8 cellular contexts compared by ENCODE assay signal in genomic region chr14:102776761-102777710, GRCh38. TPM values are rescaled to one million over a fixed set of nuclear protein-coding genes. Genes with fewer than 3 reads are reported as not detected.
DNase-seq lines count a peak whose midpoint lies in the region; ATAC-seq and TF ChIP-seq lines count a peak whose summit lies in the region.

Gene TRAF3 (plus strand): TSS chr14:102777449. CDS start chr14:102870202, 92,753 bp downstream.

- H3K4me3 ChIP-seq in GM23338 (peak within 1 kb of the TSS; percentile 85), MM.1S (ENCODE audit: low read length) (peak within 1 kb of the TSS; percentile 82)

- no peak within 1 kb of the TSS for H3K27ac Mint-ChIP-seq in GM23338
- peak within 1 kb of the TSS; percentile 95 for H3K27ac Mint-ChIP-seq in activated CD4-positive, alpha-beta T cell treated with anti-CD3 and anti-CD28 coated beads, Interleukin-2, amount 10 ng/mL, durations not matched to agents 24 days and 14 days

- H3K9me3 ChIP-seq in ES-I3 (ENCODE audit: control insufficient read depth, insufficient read depth, low read length) (no peaks in the 10 kb centered on the region), MM.1S (replicated peaks; ENCODE audit: insufficient read depth, low read length) (no peaks in the 10 kb centered on the region)

- no peak within 1 kb of the TSS for H3K27ac ChIP-seq in GM23338 (ENCODE audit: low read depth)
- peak within 1 kb of the TSS; percentile 18; the same call in 1 of the 2 replicates for H3K27ac ChIP-seq in MM.1S (ENCODE audit: low read length)
- H3K27ac ChIP-seq in cingulate gyrus (ENCODE audit: low read depth, low read length), result peak within 1 kb of the TSS; percentile 91

- H3K27me3 Mint-ChIP-seq in GM23338 (ENCODE audit: insufficient read depth, low read depth, poor library complexity), result peaks cover 23% of the 10 kb centered on the region
- no peaks in the 10 kb centered on the region for H3K27me3 Mint-ChIP-seq in activated CD4-positive, alpha-beta T cell treated with anti-CD3 and anti-CD28 coated beads, Interleukin-2, amount 10 ng/mL, durations not matched to agents 24 days and 14 days

- H3K9me2 ChIP-seq in GM23338 (ENCODE audit: insufficient read depth) (no peaks in the 10 kb centered on the region), MM.1S (replicated peaks; ENCODE audit: insufficient read depth, low read length) (no peaks in the 10 kb centered on the region)

- H3K9me3 Mint-ChIP-seq in GM23338, result no peaks in the 10 kb centered on the region; the same call in 2 of the 3 replicates
- H3K9me3 Mint-ChIP-seq in activated CD4-positive, alpha-beta T cell treated with anti-CD3 and anti-CD28 coated beads, Interleukin-2, amount 10 ng/mL, durations not matched to agents 24 days and 14 days, result no peaks in the 10 kb centered on the region

- H3K4me3 Mint-ChIP-seq in GM23338, result peak within 1 kb of the TSS; percentile 77
- peak within 1 kb of the TSS; percentile 93 for H3K4me3 Mint-ChIP-seq in activated CD4-positive, alpha-beta T cell treated with anti-CD3 and anti-CD28 coated beads, Interleukin-2, amount 10 ng/mL, durations not matched to agents 24 days and 14 days

- peaks cover 34% of the 10 kb centered on the region for H3K79me2 ChIP-seq in GM23338 (replicated peaks; ENCODE audit: insufficient read depth)
- H3K79me2 ChIP-seq in MM.1S (ENCODE audit: low read length), result peaks cover 37% of the 10 kb centered on the region

- H4K20me1 ChIP-seq in GM23338 (replicated peaks; ENCODE audit: insufficient read depth) (no peaks in the 10 kb centered on the region), MM.1S (ENCODE audit: insufficient read depth, low read length) (no peaks in the 10 kb centered on the region)

- H3K4me1 ChIP-seq in ES-I3 (ENCODE audit: insufficient read depth, low read length) (peaks cover 30% of the 10 kb centered on the region), GM23338 (ENCODE audit: insufficient read depth) (peaks cover 30% of the 10 kb centered on the region), MM.1S (ENCODE audit: low read length) (peaks cover 15% of the 10 kb centered on the region; the same call in 1 of the 2 replicates)

- peak within 1 kb of the TSS; percentile 98 for H3K4me2 ChIP-seq in GM23338
- peak within 1 kb of the TSS; percentile 79; the same call in 1 of the 2 replicates for H3K4me2 ChIP-seq in MM.1S (ENCODE audit: low read depth, low read length)

- peaks cover 16% of the 10 kb centered on the region for H3F3A ChIP-seq in GM23338 (replicated peaks; ENCODE audit: low read depth)
- no peaks in the 10 kb centered on the region; the same call in 1 of the 2 replicates for H3F3A ChIP-seq in MM.1S (ENCODE audit: insufficient read depth, low read length)

- H3K27me3 ChIP-seq in GM23338 (ENCODE audit: insufficient read depth) (peaks cover 15% of the 10 kb centered on the region), MM.1S (replicated peaks; ENCODE audit: insufficient read depth, low read length) (no peaks in the 10 kb centered on the region)

- intact Hi-C loops in activated CD4-positive, alpha-beta T cell treated with anti-CD3 and anti-CD28 coated beads, Interleukin-2, amount 10 ng/mL, durations not matched to agents 24 days and 14 days (cut with micrococcal nuclease), result loop anchor here (5.0 kb wide), 2 partner anchors 120 to 140 kb away; no protein-coding TSS in a partner anchor

- ATAC-seq in GM23338 (peak; percentile 5), left lobe of liver (peak; percentile 54)

- H3K36me3 ChIP-seq in ES-I3 (ENCODE audit: insufficient read depth, low read length) (no peaks in the 10 kb centered on the region), GM23338 (ENCODE audit: insufficient read depth) (no peaks in the 10 kb centered on the region), MM.1S (replicated peaks; ENCODE audit: insufficient read depth, low read length) (no peaks in the 10 kb centered on the region)

- H3K9ac ChIP-seq in ES-I3 (ENCODE audit: low read depth, low read length) (peak within 1 kb of the TSS; percentile 84), MM.1S (ENCODE audit: low read length) (peak within 1 kb of the TSS; percentile 62)

- TF ChIP-seq CTCF in GM23338 (conservative IDR thresholded peaks at IDR 0.05; ENCODE audit: low read depth in 2 of 2) (no peak), MM.1S (IDR thresholded peaks at IDR 0.05; ENCODE audit: low read length) (no peak)

- peak; percentile 65 for DNase-seq in GM23338 (ENCODE audit: low spot score)
- peak; percentile 70 for DNase-seq in MM.1S
- DNase-seq in activated CD4-positive, alpha-beta T cell treated with anti-CD3 and anti-CD28 coated beads, Interleukin-2, amount 10 ng/mL, durations not matched to agents 24 days and 14 days, result peak; percentile 96
- peak; percentile 64 for DNase-seq in left lobe of liver (ENCODE audit: low spot score)
- peak; percentile 82 to 85 for DNase-seq in stimulated activated CD4-positive, alpha-beta T cell treated with anti-CD3 and anti-CD28 coated beads, Interleukin-2, amount 100 ng/mL, for 24 hours
- no peak for DNase-seq in GOT3 (lab: John Stamatoyannopoulos, UW)

- H2AFZ ChIP-seq in GM23338 (peak within 1 kb of the TSS; percentile 95), MM.1S (ENCODE audit: low read length) (no peak within 1 kb of the TSS)

- H3K4me1 Mint-ChIP-seq in GM23338, result peaks cover 37% of the 10 kb centered on the region
- peaks cover 44% of the 10 kb centered on the region for H3K4me1 Mint-ChIP-seq in activated CD4-positive, alpha-beta T cell treated with anti-CD3 and anti-CD28 coated beads, Interleukin-2, amount 10 ng/mL, durations not matched to agents 24 days and 14 days

- no peaks in the 10 kb centered on the region for H3K36me3 Mint-ChIP-seq in GM23338 (ENCODE audit: low read depth)
- peaks cover 28% of the 10 kb centered on the region for H3K36me3 Mint-ChIP-seq in activated CD4-positive, alpha-beta T cell treated with anti-CD3 and anti-CD28 coated beads, Interleukin-2, amount 10 ng/mL, durations not matched to agents 24 days and 14 days (ENCODE audit: low read depth)

TF ChIP-seq in GM23338, 12 proteins besides CTCF, POLR2A, EP300 and RAD21 (continues in another document):
- TF ChIP-seq ZNF331 (CRISPR knock-in tag; IDR thresholded peaks at IDR 0.05; ENCODE audit: low read depth) (no peak), EZH2phosphoT487 (IDR thresholded peaks at IDR 0.05; ENCODE audit: unreplicated experiment) (no peak), REST (IDR thresholded peaks at IDR 0.05; ENCODE audit: unreplicated experiment) (no peak), ETS1 (IDR thresholded peaks at IDR 0.05) (no peak), NANOG (IDR thresholded peaks at IDR 0.05; ENCODE audit: borderline replicate concordance) (no peak), EZH2 (IDR thresholded peaks at IDR 0.05; ENCODE audit: low read depth, unreplicated experiment) (no peak), JUNB (IDR thresholded peaks at IDR 0.05; ENCODE audit: unreplicated experiment) (no peak), CREB1 (CRISPR knock-in tag; IDR thresholded peaks at IDR 0.05; ENCODE audit: low read depth) (no peak), STAT1 (IDR thresholded peaks at IDR 0.05; ENCODE audit: unreplicated experiment) (no peak), ZNF114 (CRISPR knock-in tag; IDR thresholded peaks at IDR 0.05) (no peak), POLR2AphosphoS5 (IDR thresholded peaks at IDR 0.05; ENCODE audit: low read depth) (no peak)

RNA-seq across cellular contexts. Expression of gene TRAF3, which starts in this region (rescaled TPM):
- 9.3 and 10.8 TPM in 2 replicates for total RNA-seq in GM23338 (2014; rRNA removed; shearing (Covaris generic))
- 3.5 and 3.7 TPM in 2 replicates for polyA plus RNA-seq in GM23338 (2016; fragmentation: Nextera tagmentation; extraction: Ambion mirVana)
- 64.6 and 68.8 TPM in 2 replicates for total RNA-seq in activated CD4-positive, alpha-beta T cell treated with anti-CD3 and anti-CD28 coated beads, Interleukin-2, amount 10 ng/mL, durations not matched to agents 24 days and 14 days
- 8.5 TPM for total RNA-seq in left lobe of liver
